In genomic region chr9:32384364-32385134, GRCh38 we compare ENCODE assay signal across 8 cellular contexts. TPM values are rescaled to one million over a fixed set of nuclear protein-coding genes. Genes with fewer than 3 reads are reported as not detected.
DNase-seq lines count a peak whose midpoint lies in the region; ATAC-seq and TF ChIP-seq lines count a peak whose summit lies in the region.

Gene ACO1 (plus strand): TSS chr9:32384643. CDS start chr9:32405507, 20,864 bp downstream.

- no peaks in the 10 kb centered on the region for H3K9me3 ChIP-seq in BE2C
- H3K9me3 ChIP-seq in left lung: no peaks in the 10 kb centered on the region

- H3K4me1 ChIP-seq in BE2C (no peaks in the 10 kb centered on the region), left lung (peaks cover 5 to 17% of the 10 kb centered on the region in 2 donors)

- DNase-seq in BE2C: peak; percentile 92
- peak; percentile 46 for DNase-seq in NCI-H510A (lab: John Stamatoyannopoulos, UW)
- DNase-seq in activated CD4-positive, alpha-beta T cell treated with anti-CD3 and anti-CD28 coated beads, Interleukin-2, amount 50 U/mL, for 1 hour: peak; percentile 85
- DNase-seq in cortex of kidney (lab: John Stamatoyannopoulos, UW): peak; percentile 68
- peak; percentile 93 to 98 for DNase-seq in left lung
- peak; percentile 82 for DNase-seq in stimulated activated CD4-positive, alpha-beta T cell treated with anti-CD3 and anti-CD28 coated beads, Interleukin-2, amount 100 ng/mL, for 4 hours (ENCODE audit: low read depth)

- peak within 1 kb of the TSS; percentile 70 to 88 for H3K27ac ChIP-seq in left lung

- peak within 1 kb of the TSS; percentile 84 for H3K4me3 ChIP-seq in BE2C (ENCODE audit: low read depth, low read length)
- peak within 1 kb of the TSS; percentile 74 to 81 for H3K4me3 ChIP-seq in left lung

- peaks cover 43% of the 10 kb centered on the region for H3K27me3 ChIP-seq in BE2C
- peaks cover 0 to 22% of the 10 kb centered on the region in 2 donors for H3K27me3 ChIP-seq in left lung

- intact Hi-C loops in left lung (cut with DNase I): loop anchor here in 1 of 2 donors (10.0 kb wide), 1 partner anchor 190 kb away; the partner anchor contains the start of gene NDUFB6

- peak; percentile 97 for ATAC-seq in GM19035 (IDR thresholded peaks at IDR 0.05; ENCODE audit: unreplicated experiment)
- peak; percentile 98 for ATAC-seq in HG03280 (IDR thresholded peaks at IDR 0.05; ENCODE audit: unreplicated experiment)
- ATAC-seq in left lung: peak; percentile 99

- no peak for TF ChIP-seq CTCF in BE2C (IDR thresholded peaks at IDR 0.05; ENCODE audit: low read depth, low read length)
- no peak for TF ChIP-seq CTCF in left lung (IDR thresholded peaks at IDR 0.05)

- H3K36me3 ChIP-seq in BE2C: no peaks in the 10 kb centered on the region
- no peaks in the 10 kb centered on the region for H3K36me3 ChIP-seq in left lung

RNA-seq across cellular contexts. Expression of gene ACO1, which starts in this region (rescaled TPM):
- 3.1 TPM for polyA plus RNA-seq in BE2C (2012; ENCODE audit: insufficient read depth, insufficient read length, low read depth)
- total RNA-seq in left lung: 10 to 100 TPM; 40.2 to 45.1 TPM

Comparison
In these comparisons a context has a peak if more than half of its experiments do, and no peak if none do; other contexts are left out.
1. Peak in every context shown above with its lines: DNase-seq, ATAC-seq, H3K4me3 ChIP-seq and H3K27ac ChIP-seq.